In the genomic region with DNA sequence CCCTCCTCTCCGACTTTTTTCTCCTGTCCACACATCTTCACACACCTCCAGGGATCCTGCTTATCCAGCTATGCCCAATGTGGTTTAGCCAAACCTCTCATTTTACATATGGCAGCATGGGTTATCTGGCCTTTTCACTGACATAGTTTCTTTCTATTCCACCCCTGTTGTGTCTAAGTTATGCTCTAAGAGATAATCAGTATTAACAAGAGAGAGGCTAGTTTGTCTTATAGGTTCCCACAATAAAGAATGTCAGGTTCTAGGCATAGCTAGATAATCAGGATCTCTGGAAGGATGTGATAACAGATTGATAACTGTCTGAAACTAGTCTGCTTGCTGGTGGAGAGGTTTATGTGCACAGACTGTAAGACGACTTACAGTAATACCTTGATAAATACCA, we compare ENCODE assay signal across 1 cellular context.
TF ChIP-seq lines count a peak whose summit lies in the region.

No MANE protein-coding gene starts in this region.

TF ChIP-seq in K562, 482 proteins besides CTCF, POLR2A, EP300 and RAD21 (continued from another document):
- TF ChIP-seq HMBOX1 (IDR thresholded peaks at IDR 0.05): peak; percentile 98
- TF ChIP-seq TEAD2 (tag; IDR thresholded peaks at IDR 0.05): no peak
- peak; percentile 47 for TF ChIP-seq TAL1 (IDR thresholded peaks at IDR 0.05)
- peak; percentile 61 for TF ChIP-seq TEAD4 (IDR thresholded peaks at IDR 0.05; ENCODE audit: low read length)
- no peak for TF ChIP-seq TEAD4 (CRISPR knock-in tag; IDR thresholded peaks at IDR 0.05; ENCODE audit: borderline replicate concordance)
- 0 out of 2 replicates have a peak, but pooled peaks have one; percentile 28 for TF ChIP-seq DPF2 (IDR thresholded peaks at IDR 0.05)
- TF ChIP-seq CBFA2T2 (conservative IDR thresholded peaks at IDR 0.05): peak; percentile 63
- no peak for TF ChIP-seq TRIM28 (IDR thresholded peaks at IDR 0.05)
- no peak for TF ChIP-seq ZFP36 (IDR thresholded peaks at IDR 0.05; ENCODE audit: low read depth, low read length, partially characterized antibody)
- no peak for TF ChIP-seq MYNN (IDR thresholded peaks at IDR 0.05)
- TF ChIP-seq MYNN (CRISPR knock-in tag; IDR thresholded peaks at IDR 0.05): no peak
- no peak for TF ChIP-seq ZNF785 (CRISPR knock-in tag; IDR thresholded peaks at IDR 0.05)
- TF ChIP-seq RFX7 (CRISPR knock-in tag; IDR thresholded peaks at IDR 0.05): no peak
- no peak for TF ChIP-seq HEY1 (CRISPR knock-in tag; IDR thresholded peaks at IDR 0.05; ENCODE audit: borderline replicate concordance)
- TF ChIP-seq, protein P1, sequence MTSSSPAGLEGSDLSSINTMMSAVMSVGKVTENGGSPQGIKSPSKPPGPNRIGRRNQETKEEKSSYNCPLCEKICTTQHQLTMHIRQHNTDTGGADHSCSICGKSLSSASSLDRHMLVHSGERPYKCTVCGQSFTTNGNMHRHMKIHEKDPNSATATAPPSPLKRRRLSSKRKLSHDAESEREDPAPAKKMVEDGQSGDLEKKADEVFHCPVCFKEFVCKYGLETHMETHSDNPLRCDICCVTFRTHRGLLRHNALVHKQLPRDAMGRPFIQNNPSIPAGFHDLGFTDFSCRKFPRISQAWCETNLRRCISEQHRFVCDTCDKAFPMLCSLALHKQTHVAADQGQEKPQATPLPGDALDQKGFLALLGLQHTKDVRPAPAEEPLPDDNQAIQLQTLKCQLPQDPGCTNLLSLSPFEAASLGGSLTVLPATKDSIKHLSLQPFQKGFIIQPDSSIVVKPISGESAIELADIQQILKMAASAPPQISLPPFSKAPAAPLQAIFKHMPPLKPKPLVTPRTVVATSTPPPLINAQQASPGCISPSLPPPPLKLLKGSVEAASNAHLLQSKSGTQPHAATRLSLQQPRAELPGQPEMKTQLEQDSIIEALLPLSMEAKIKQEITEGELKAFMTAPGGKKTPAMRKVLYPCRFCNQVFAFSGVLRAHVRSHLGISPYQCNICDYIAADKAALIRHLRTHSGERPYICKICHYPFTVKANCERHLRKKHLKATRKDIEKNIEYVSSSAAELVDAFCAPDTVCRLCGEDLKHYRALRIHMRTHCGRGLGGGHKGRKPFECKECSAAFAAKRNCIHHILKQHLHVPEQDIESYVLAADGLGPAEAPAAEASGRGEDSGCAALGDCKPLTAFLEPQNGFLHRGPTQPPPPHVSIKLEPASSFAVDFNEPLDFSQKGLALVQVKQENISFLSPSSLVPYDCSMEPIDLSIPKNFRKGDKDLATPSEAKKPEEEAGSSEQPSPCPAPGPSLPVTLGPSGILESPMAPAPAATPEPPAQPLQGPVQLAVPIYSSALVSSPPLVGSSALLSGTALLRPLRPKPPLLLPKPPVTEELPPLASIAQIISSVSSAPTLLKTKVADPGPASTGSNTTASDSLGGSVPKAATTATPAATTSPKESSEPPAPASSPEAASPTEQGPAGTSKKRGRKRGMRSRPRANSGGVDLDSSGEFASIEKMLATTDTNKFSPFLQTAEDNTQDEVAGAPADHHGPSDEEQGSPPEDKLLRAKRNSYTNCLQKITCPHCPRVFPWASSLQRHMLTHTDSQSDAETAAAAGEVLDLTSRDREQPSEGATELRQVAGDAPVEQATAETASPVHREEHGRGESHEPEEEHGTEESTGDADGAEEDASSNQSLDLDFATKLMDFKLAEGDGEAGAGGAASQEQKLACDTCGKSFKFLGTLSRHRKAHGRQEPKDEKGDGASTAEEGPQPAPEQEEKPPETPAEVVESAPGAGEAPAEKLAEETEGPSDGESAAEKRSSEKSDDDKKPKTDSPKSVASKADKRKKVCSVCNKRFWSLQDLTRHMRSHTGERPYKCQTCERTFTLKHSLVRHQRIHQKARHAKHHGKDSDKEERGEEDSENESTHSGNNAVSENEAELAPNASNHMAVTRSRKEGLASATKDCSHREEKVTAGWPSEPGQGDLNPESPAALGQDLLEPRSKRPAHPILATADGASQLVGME (CRISPR knock-in tag; IDR thresholded peaks at IDR 0.05): no peak
- peak; percentile 79 for TF ChIP-seq EHMT2 (IDR thresholded peaks at IDR 0.05)
- 0 out of 2 replicates have a peak, but pooled peaks have one; percentile 15 for TF ChIP-seq FOXM1 (IDR thresholded peaks at IDR 0.05; ENCODE audit: low read depth)
- TF ChIP-seq FOXM1 (CRISPR knock-in tag; IDR thresholded peaks at IDR 0.05; ENCODE audit: low read depth): no peak
- no peak for TF ChIP-seq ZNF311 (CRISPR knock-in tag; IDR thresholded peaks at IDR 0.05)
- peak; percentile 64 for TF ChIP-seq ARID1B (IDR thresholded peaks at IDR 0.05)
- TF ChIP-seq, protein P2, sequence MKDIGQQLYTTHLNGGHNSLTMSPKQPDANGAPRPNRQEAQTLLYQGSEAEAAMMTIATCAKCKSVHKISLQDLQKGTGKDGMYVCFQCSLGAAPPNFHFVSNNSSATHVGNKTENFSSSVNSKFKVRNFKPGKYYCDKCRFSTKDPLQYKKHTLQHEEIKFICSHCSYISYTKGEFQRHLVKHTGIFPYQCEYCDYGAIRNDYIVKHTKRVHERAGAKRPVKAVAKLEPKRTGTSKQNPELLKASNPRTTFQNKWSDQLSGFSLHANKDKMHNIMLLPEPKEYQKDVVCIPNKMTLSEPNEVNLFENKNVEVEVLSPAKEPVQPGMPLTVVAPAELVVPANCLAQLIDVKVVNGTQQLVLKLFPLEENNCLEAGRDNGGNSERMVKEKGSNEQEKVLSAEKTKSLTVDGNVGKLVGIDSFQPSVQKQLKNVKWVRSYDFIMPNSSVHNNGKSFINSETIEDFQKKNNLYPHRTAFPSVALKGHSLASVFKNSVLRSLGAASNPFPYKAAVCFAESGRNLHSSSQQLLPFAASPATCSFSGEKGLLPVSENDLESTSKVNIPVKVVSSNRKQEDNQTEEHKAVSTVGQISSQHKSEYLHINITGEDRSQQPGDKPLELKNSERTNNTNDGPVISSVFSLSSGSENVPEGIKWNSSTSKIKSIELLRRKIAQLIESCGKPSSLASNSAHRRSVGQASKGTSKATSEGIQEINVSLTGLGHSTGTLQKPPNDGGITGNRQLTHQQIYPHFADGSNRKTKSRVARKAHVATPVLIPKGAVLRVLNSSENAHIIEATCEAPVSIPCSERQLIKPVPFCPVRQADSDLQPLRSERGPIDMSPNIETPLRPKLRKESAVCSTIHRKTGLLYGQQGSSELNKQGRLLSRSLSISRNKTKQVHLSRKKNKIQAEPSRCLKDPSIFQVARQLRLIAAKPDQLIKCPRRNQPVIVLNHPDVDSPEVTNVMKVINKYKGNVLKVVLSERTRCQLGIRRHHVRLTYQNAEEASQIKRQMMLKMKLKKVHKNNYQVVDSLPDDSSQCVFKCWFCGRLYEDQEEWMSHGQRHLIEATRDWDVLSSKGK (CRISPR knock-in tag; IDR thresholded peaks at IDR 0.05): no peak
- TF ChIP-seq HMGXB4 (CRISPR knock-in tag; IDR thresholded peaks at IDR 0.05): no peak
- 0 out of 2 replicates have a peak, but pooled peaks have one; percentile 6 for TF ChIP-seq TCF3 (CRISPR knock-in tag; IDR thresholded peaks at IDR 0.05)
- peak; percentile 49; the same call in 1 of the 2 replicates for TF ChIP-seq SOX6 (IDR thresholded peaks at IDR 0.05)
TF ChIP-seq in K562: peak in this region for 13.
